ENCODE assay signal across 1 cellular context in genomic region chr10:58267713-58268453, GRCh38.
TF ChIP-seq lines count a peak whose summit lies in the region.

IPMK (minus strand) TSS chr10:58267894; CDS start chr10:58267611, 283 bp downstream.

TF ChIP-seq in K562, 482 proteins besides CTCF, POLR2A, EP300 and RAD21 (continued from another document and continues in another):
- TF ChIP-seq CREM (IDR thresholded peaks at IDR 0.05; ENCODE audit: low read depth): peak; percentile 86
- TF ChIP-seq ETS1 (conservative IDR thresholded peaks at IDR 0.05; ENCODE audit: control insufficient read depth, low read depth, low read length): 0 out of 2 replicates have a peak, but pooled peaks have one; percentile 5
- no peak for TF ChIP-seq ZNF140 (CRISPR knock-in tag; IDR thresholded peaks at IDR 0.05)
- TF ChIP-seq HOMEZ (CRISPR knock-in tag; IDR thresholded peaks at IDR 0.05): no peak
- TF ChIP-seq TEAD4 (IDR thresholded peaks at IDR 0.05; ENCODE audit: low read length): no peak; the same call in 1 of the 2 replicates
- TF ChIP-seq TEAD4 (CRISPR knock-in tag; IDR thresholded peaks at IDR 0.05; ENCODE audit: borderline replicate concordance): no peak
- TF ChIP-seq HLTF (IDR thresholded peaks at IDR 0.05): no peak
- TF ChIP-seq ZNF395 (CRISPR knock-in tag; IDR thresholded peaks at IDR 0.05): no peak
- peak; percentile 11 for TF ChIP-seq TBP (optimal IDR thresholded peaks at IDR 0.05; ENCODE audit: low read depth, low read length)
- no peak for TF ChIP-seq CTCFL (IDR thresholded peaks at IDR 0.05; ENCODE audit: borderline replicate concordance, insufficient read depth, low read depth, low read length, poor library complexity, severe bottlenecking)
- TF ChIP-seq ZBED1 (IDR thresholded peaks at IDR 0.05): no peak
- no peak for TF ChIP-seq ZNF407 (IDR thresholded peaks at IDR 0.05; ENCODE audit: low read depth)
- TF ChIP-seq C11orf30 (IDR thresholded peaks at IDR 0.05; ENCODE audit: low read depth): no peak
- TF ChIP-seq SREBF2 (CRISPR knock-in tag; IDR thresholded peaks at IDR 0.05): no peak
- no peak for TF ChIP-seq DPF2 (IDR thresholded peaks at IDR 0.05)
- TF ChIP-seq EZH2 (IDR thresholded peaks at IDR 0.05; ENCODE audit: borderline replicate concordance, low read depth, low read length): no peak
- TF ChIP-seq TBL1XR1 (IDR thresholded peaks at IDR 0.05; ENCODE audit: low read length in 2 of 2): no peak
- no peak for TF ChIP-seq ZFP1 (CRISPR knock-in tag; IDR thresholded peaks at IDR 0.05)
- TF ChIP-seq SMAD4 (CRISPR knock-in tag; conservative IDR thresholded peaks at IDR 0.05): peak; percentile 44; the same call in 1 of the 2 replicates
- 0 out of 2 replicates have a peak, but pooled peaks have one; percentile 19 for TF ChIP-seq EGR1 (conservative IDR thresholded peaks at IDR 0.05)
- no peak for TF ChIP-seq ILK (tag; IDR thresholded peaks at IDR 0.05; ENCODE audit: borderline replicate concordance, low read depth)
- TF ChIP-seq FOXA3 (CRISPR knock-in tag; conservative IDR thresholded peaks at IDR 0.05 in 1 of 2, IDR thresholded peaks at IDR 0.05 in 1 of 2): peak in 1 of 2 experiments; percentile 38; a peak in 1 of 4 replicates
- TF ChIP-seq ELF1 (tag; IDR thresholded peaks at IDR 0.05): no peak
- no peak for TF ChIP-seq MTF1 (CRISPR knock-in tag; IDR thresholded peaks at IDR 0.05; ENCODE audit: borderline replicate concordance)
- TF ChIP-seq BRF1 (IDR thresholded peaks at IDR 0.05; ENCODE audit: borderline replicate concordance, extremely low read depth, insufficient read length): no peak
- TF ChIP-seq HMGXB4 (CRISPR knock-in tag; IDR thresholded peaks at IDR 0.05): no peak
- TF ChIP-seq DLX4 (CRISPR knock-in tag; IDR thresholded peaks at IDR 0.05): no peak
- TF ChIP-seq WHSC1 (IDR thresholded peaks at IDR 0.05; ENCODE audit: low read length): no peak
- TF ChIP-seq ZNF12 (CRISPR knock-in tag; IDR thresholded peaks at IDR 0.05): no peak
- no peak for TF ChIP-seq ZNF445 (CRISPR knock-in tag; IDR thresholded peaks at IDR 0.05; ENCODE audit: low read depth)
- TF ChIP-seq ZNF354B (CRISPR knock-in tag; IDR thresholded peaks at IDR 0.05): no peak
- no peak for TF ChIP-seq ZNF764 (CRISPR knock-in tag; IDR thresholded peaks at IDR 0.05; ENCODE audit: low read depth)
- no peak for TF ChIP-seq XRCC3 (IDR thresholded peaks at IDR 0.05)
- TF ChIP-seq BRF2 (IDR thresholded peaks at IDR 0.05; ENCODE audit: borderline replicate concordance, insufficient read depth, insufficient read length): no peak
- peak; percentile 34; the same call in 1 of the 2 replicates for TF ChIP-seq CBX1 (IDR thresholded peaks at IDR 0.05; ENCODE audit: low read depth)
- no peak for TF ChIP-seq CHD4 (IDR thresholded peaks at IDR 0.05; ENCODE audit: insufficient read depth, insufficient replicate concordance, low read depth, low read length, poor library complexity, severe bottlenecking)
- TF ChIP-seq E2F1 (CRISPR knock-in tag; IDR thresholded peaks at IDR 0.05): no peak
- no peak for TF ChIP-seq BCOR (IDR thresholded peaks at IDR 0.05)
- TF ChIP-seq E4F1 (CRISPR knock-in tag; IDR thresholded peaks at IDR 0.05; ENCODE audit: borderline replicate concordance): no peak
- TF ChIP-seq HMG20B (CRISPR knock-in tag; IDR thresholded peaks at IDR 0.05): no peak
